ENCODE assay signal across 11 cellular contexts in the genomic region with DNA sequence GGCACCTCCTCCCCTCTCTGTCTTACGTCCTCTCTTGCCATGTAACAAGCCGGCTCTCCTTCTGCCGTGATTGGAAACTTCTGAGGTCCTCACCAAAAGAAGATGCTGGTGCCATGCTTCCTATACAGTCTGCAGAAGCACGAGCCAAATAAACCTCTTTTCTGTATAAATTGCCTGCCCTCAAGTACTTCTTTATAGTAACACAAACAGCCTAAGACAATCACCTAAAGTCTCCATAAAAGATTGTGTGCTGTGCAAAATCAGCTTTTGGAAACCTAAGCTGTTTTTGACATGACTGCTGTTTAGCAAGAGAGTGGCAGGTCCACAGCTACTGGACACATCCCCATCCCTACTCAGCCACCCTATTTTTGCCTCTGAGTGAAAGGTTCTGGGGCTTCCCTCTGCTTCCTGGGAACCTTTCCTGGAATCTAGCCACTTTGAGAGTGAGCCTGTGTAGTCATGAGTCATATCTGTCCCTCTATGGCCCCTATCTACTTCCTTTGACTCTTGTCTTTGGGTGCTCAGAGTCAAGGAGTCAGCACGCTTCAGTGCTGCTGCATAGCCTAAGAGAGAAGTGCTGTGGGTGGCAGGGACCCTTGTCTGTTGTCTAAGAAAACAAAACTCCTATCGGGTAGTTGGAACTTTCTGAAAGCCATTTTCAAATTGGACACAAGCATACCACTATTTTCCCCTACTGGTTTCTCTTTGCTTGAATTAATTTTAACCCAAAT.
DNase-seq lines count a peak whose midpoint lies in the region; ATAC-seq, FAIRE-seq and TF ChIP-seq lines count a peak whose summit lies in the region.
"Had no signal": no experiment of that assay in that cellular context is flagged by ENCODE, and none has a peak within 500 bp of the region (broad histone marks: within the 10 kb centered on the region; RNA-seq: fewer than 3 reads in every experiment).

No MANE protein-coding gene starts in this region.

- H4K20me1 ChIP-seq in neural progenitor cell (ENCODE audit: low read depth) = no peaks in the 10 kb centered on the region

- intact Hi-C loops in mucosa of descending colon (cut with DNase I, micrococcal nuclease) = no loop called here
- intact Hi-C loops in kidney (cut with DNase I) = no loop called here

- H3K4me2 ChIP-seq in neural progenitor cell = no peak overlapping the region

- peak overlapping the region; percentile 42 for H3K27ac Mint-ChIP-seq in activated CD4-positive, alpha-beta memory T cell treated with anti-CD3 and anti-CD28 coated beads, Interleukin-2, amount 10 ng/mL, durations not matched to agents 7 days and 5 days
- no peak overlapping the region for H3K27ac Mint-ChIP-seq in neural progenitor cell

- H3K4me3 ChIP-seq in HEK293 (ENCODE audit: low read depth, low read length) (no peak overlapping the region), mucosa of descending colon (no peak overlapping the region), neural progenitor cell (no peak overlapping the region), kidney (ENCODE audit: low read length in 2 of 2) (no peak overlapping the region)
- H3K4me3 ChIP-seq: sigmoid colon had no signal

- H3K79me2 ChIP-seq in neural progenitor cell (ENCODE audit: low read depth) = no peaks in the 10 kb centered on the region

- no peaks in the 10 kb centered on the region for H3F3A ChIP-seq in neural progenitor cell (ENCODE audit: low read depth)

- H3K9me3 Mint-ChIP-seq in activated CD4-positive, alpha-beta memory T cell treated with anti-CD3 and anti-CD28 coated beads, Interleukin-2, amount 10 ng/mL, durations not matched to agents 7 days and 5 days = peaks cover 7% of the 10 kb centered on the region
- no peaks in the 10 kb centered on the region for H3K9me3 Mint-ChIP-seq in neural progenitor cell

- H3K27me3 ChIP-seq in neural progenitor cell = no peaks in the 10 kb centered on the region
- H3K27me3 ChIP-seq: sigmoid colon had no signal

- H3K4me1 ChIP-seq in HEK293 (ENCODE audit: control insufficient read depth, insufficient read depth, low read length) (peaks cover 29% of the 10 kb centered on the region), mucosa of descending colon (ENCODE audit: low read depth) (no peaks in the 10 kb centered on the region), neural progenitor cell (no peaks in the 10 kb centered on the region), kidney (ENCODE audit: control insufficient read depth in 1 of 2, insufficient read depth in 1 of 2, low read depth in 1 of 2, low read length in 2 of 2) (no peaks in the 10 kb centered on the region)
- H3K4me1 ChIP-seq: sigmoid colon had no signal

- H3K9me3 ChIP-seq in HEK293 (ENCODE audit: control insufficient read depth, insufficient read depth, low read depth, low read length) (no peaks in the 10 kb centered on the region), mucosa of descending colon (peaks cover 3% of the 10 kb centered on the region), neural progenitor cell (ENCODE audit: low read depth) (no peaks in the 10 kb centered on the region), kidney (ENCODE audit: control insufficient read depth in 1 of 2, low read length in 2 of 2) (no peaks in the 10 kb centered on the region)

- DNase-seq in DMS79 (lab: John Stamatoyannopoulos, UW) = peak; percentile 13
- peak; percentile 22 for DNase-seq in activated CD4-positive, alpha-beta memory T cell treated with anti-CD3 and anti-CD28 coated beads, Interleukin-2, amount 10 ng/mL, durations not matched to agents 7 days and 5 days
- no peak for DNase-seq in mucosa of descending colon
- DNase-seq in neural progenitor cell (ENCODE audit: low spot score) = no peak
- no peak for DNase-seq in kidney
- DNase-seq in omental fat pad (ENCODE audit: low spot score) = no peak
- DNase-seq: NCI-H1694, sigmoid colon had no signal

- TF ChIP-seq CTCF in HEK293 (tag by site-specific recombination; IDR thresholded peaks at IDR 0.05) = no peak
- TF ChIP-seq CTCF in mucosa of descending colon (IDR thresholded peaks at IDR 0.05) = no peak
- no peak for TF ChIP-seq CTCF in neural progenitor cell (IDR thresholded peaks at IDR 0.05)
- TF ChIP-seq CTCF in kidney (IDR thresholded peaks at IDR 0.05; ENCODE audit: borderline replicate concordance, extremely low read depth, insufficient read depth) = no peak
- no peak for TF ChIP-seq CTCF in omental fat pad (IDR thresholded peaks at IDR 0.05)

- H3K36me3 Mint-ChIP-seq in activated CD4-positive, alpha-beta memory T cell treated with anti-CD3 and anti-CD28 coated beads, Interleukin-2, amount 10 ng/mL, durations not matched to agents 7 days and 5 days (ENCODE audit: low read depth) = peaks cover 5% of the 10 kb centered on the region
- H3K36me3 Mint-ChIP-seq in neural progenitor cell = no peaks in the 10 kb centered on the region

- H2AFZ ChIP-seq in neural progenitor cell (replicated peaks) = no peak overlapping the region

- ATAC-seq in mucosa of descending colon (peak; percentile 59), HG03097 (IDR thresholded peaks at IDR 0.05; ENCODE audit: low FRiP score, unreplicated experiment) (no peak), omental fat pad (ENCODE audit: low FRiP score) (no peak)

- H3K27ac ChIP-seq in HEK293 (ENCODE audit: extremely low read depth, low read depth, low read length) = peak overlapping the region; percentile 55; the same call in 1 of the 2 replicates
- no peak overlapping the region for H3K27ac ChIP-seq in neural progenitor cell
- no peak overlapping the region for H3K27ac ChIP-seq in kidney (ENCODE audit: low read depth in 2 of 2, low read length in 2 of 2)
- H3K27ac ChIP-seq: sigmoid colon had no signal

- CTCF ChIA-PET in HEK293 (lab: Yijun Ruan, JAX) = interaction anchor here (0.6 to 1.8 kb wide), 2 partner anchors 11 to 171 kb away, joined by 3 to 6 read pairs; no protein-coding TSS in a partner anchor
- CTCF ChIA-PET in activated CD4-positive, alpha-beta memory T cell treated with anti-CD3 and anti-CD28 coated beads, Interleukin-2, amount 10 ng/mL, durations not matched to agents 7 days and 5 days (lab: Charles Lee) = no interaction called here

- POLR2A ChIA-PET in HEK293 (lab: Yijun Ruan, JAX) = no interaction called here
- POLR2A ChIA-PET in activated CD4-positive, alpha-beta memory T cell treated with anti-CD3 and anti-CD28 coated beads, Interleukin-2, amount 10 ng/mL, durations not matched to agents 7 days and 5 days (lab: Charles Lee) = no interaction called here

- H3K4me3 Mint-ChIP-seq in activated CD4-positive, alpha-beta memory T cell treated with anti-CD3 and anti-CD28 coated beads, Interleukin-2, amount 10 ng/mL, durations not matched to agents 7 days and 5 days = no peak overlapping the region
- no peak overlapping the region for H3K4me3 Mint-ChIP-seq in neural progenitor cell

- H3K27me3 Mint-ChIP-seq in activated CD4-positive, alpha-beta memory T cell treated with anti-CD3 and anti-CD28 coated beads, Interleukin-2, amount 10 ng/mL, durations not matched to agents 7 days and 5 days = peaks cover 9% of the 10 kb centered on the region
- peaks cover 2% of the 10 kb centered on the region for H3K27me3 Mint-ChIP-seq in neural progenitor cell (ENCODE audit: insufficient read depth, low read depth)

- H3K4me1 Mint-ChIP-seq in activated CD4-positive, alpha-beta memory T cell treated with anti-CD3 and anti-CD28 coated beads, Interleukin-2, amount 10 ng/mL, durations not matched to agents 7 days and 5 days = peaks cover 42% of the 10 kb centered on the region
- H3K4me1 Mint-ChIP-seq in neural progenitor cell = peaks cover 14% of the 10 kb centered on the region

- H3K36me3 ChIP-seq in HEK293 (ENCODE audit: control insufficient read depth in 2 of 2, insufficient read depth in 1 of 2, low read length in 2 of 2) = peaks cover 0 to 11% of the 10 kb centered on the region in 2 experiments; a peak in 1 of 3 replicates
- no peaks in the 10 kb centered on the region for H3K36me3 ChIP-seq in mucosa of descending colon (ENCODE audit: low read depth)
- no peaks in the 10 kb centered on the region for H3K36me3 ChIP-seq in neural progenitor cell
- H3K36me3 ChIP-seq in kidney (ENCODE audit: control insufficient read depth in 1 of 2, insufficient read depth in 2 of 2, low read length in 2 of 2) = no peaks in the 10 kb centered on the region
- H3K36me3 ChIP-seq: sigmoid colon had no signal

- H3K9ac ChIP-seq in neural progenitor cell = no peak overlapping the region
- H3K9ac ChIP-seq in kidney (ENCODE audit: low read length in 2 of 2) = no peak overlapping the region

- FAIRE-seq in kidney (lab: Jason Lieb, UNC) = no peak
- FAIRE-seq: GM12892 had no signal

TF ChIP-seq in HEK293, 187 proteins besides CTCF, POLR2A, EP300 and RAD21 (continues in another document):
- TF ChIP-seq TRIM28 (IDR thresholded peaks at IDR 0.05; ENCODE audit: borderline replicate concordance, low read length) (peak; percentile 54; the same call in 1 of the 2 replicates), ZBTB48 (tag by site-specific recombination; IDR thresholded peaks at IDR 0.05) (peak; percentile 51; the same call in 1 of the 2 replicates), ZNF335 (tag by site-specific recombination; conservative IDR thresholded peaks at IDR 0.05) (no peak), PRDM1 (tag by site-specific recombination; IDR thresholded peaks at IDR 0.05) (peak; percentile 18; the same call in 1 of the 2 replicates), ZNF785 (tag by site-specific recombination; IDR thresholded peaks at IDR 0.05) (no peak)

Comparison
In these comparisons a context has a peak if more than half of its experiments do, and no peak if none do; other contexts are left out.
1. DNase-seq: peak in DMS79 (single experiment) and activated CD4-positive, alpha-beta memory T cell treated with anti-CD3 and anti-CD28 coated beads, Interleukin-2, amount 10 ng/mL, durations not matched to agents 7 days and 5 days (single experiment); none in mucosa of descending colon (0 of 3), neural progenitor cell (single experiment), kidney (single experiment) and omental fat pad (single experiment).